Comparison of ENCODE assay signal across 29 cellular contexts in genomic region chr7:127892488-127893314, GRCh38.
DNase-seq lines count a peak whose midpoint lies in the region; ATAC-seq and TF ChIP-seq lines count a peak whose summit lies in the region.
"Had no signal": no experiment of that assay in that cellular context is flagged by ENCODE, and none has a peak within 500 bp of the region (broad histone marks: within the 10 kb centered on the region; RNA-seq: fewer than 3 reads in every experiment).

No MANE protein-coding gene starts in this region.

- H3F3A ChIP-seq in GM23248 (ENCODE audit: insufficient read depth) = peaks cover 21% of the 10 kb centered on the region

- peaks cover 0 to 75% (median 19%) of the 10 kb centered on the region in 11 experiments; a peak in 13 of 22 replicates for H4K20me1 ChIP-seq in BLaER1 treated with 17β-estradiol and CSF1 and Interleukin-3, amounts not matched to agents 10 nM and 100 nM
- no peaks in the 10 kb centered on the region for H4K20me1 ChIP-seq in GM23248 (ENCODE audit: insufficient read depth)

- H3K27me3 Mint-ChIP-seq in WTC11 (ENCODE audit: low read depth) = no peaks in the 10 kb centered on the region

- H3K79me2 ChIP-seq in GM23248 (ENCODE audit: insufficient read depth) = peaks cover 97% of the 10 kb centered on the region

- peaks cover 38 to 97% (median 85%) of the 10 kb centered on the region in 11 experiments for H3K36me3 ChIP-seq in BLaER1 treated with 17β-estradiol and CSF1 and Interleukin-3, amounts not matched to agents 10 nM and 100 nM
- H3K36me3 ChIP-seq in GM23248 (ENCODE audit: low read depth) = peaks cover 27% of the 10 kb centered on the region
- H3K36me3 ChIP-seq: neutrophil had no signal

- DNase-seq in HCEC 1CT (peak; percentile 42), WTC11 (ENCODE audit: low spot score) (no peak), fibroblast of pulmonary artery (ENCODE audit: low read depth) (peak; percentile 61), SK-N-DZ (ENCODE audit: low spot score) (no peak), GM23248 (no peak), NCI-H1417 treated with DMSO at 0.1 percent for 48 hours (lab: John Stamatoyannopoulos, UW) (no peak), AG20443 (ENCODE audit: low spot score) (no peak)
- DNase-seq: activated CD4-positive, alpha-beta T cell treated with anti-CD3 and anti-CD28 coated beads for 4 hours; activated CD8-positive, alpha-beta memory T cell treated with anti-CD3 and anti-CD28 coated beads for 24 hours; activated naive CD4-positive, alpha-beta T cell; activated T-cell treated with anti-CD3 and anti-CD28 coated beads, Interleukin-2, amount 50 U/mL, for 1 hour; amygdala; effector memory CD4-positive, alpha-beta T cell; left colon; NCI-H1105 treated with DMSO at 0.1 percent for 48 hours; NCI-H2081; NCI-H774; RPMI8226; stimulated activated CD4-positive, alpha-beta T cell treated with anti-CD3 and anti-CD28 coated beads, Interleukin-12 subunit alpha, Interleukin-12 subunit beta, amount 100 ng/mL, for 4 hours; stimulated activated CD4-positive, alpha-beta T cell treated with anti-CD3 and anti-CD28 coated beads, Interleukin-4, amount 100 ng/mL, for 1 hour; T-helper 1 cell had no signal

- H3K27ac ChIP-seq in BLaER1 treated with 17β-estradiol and CSF1 and Interleukin-3, amounts not matched to agents 10 nM and 100 nM = no peak overlapping the region
- no peak overlapping the region for H3K27ac ChIP-seq in GM23248
- H3K27ac ChIP-seq: C4-2B, coronary artery, gastroesophageal sphincter, neutrophil had no signal

- no peak overlapping the region for H2AFZ ChIP-seq in GM23248

- peaks cover 55% of the 10 kb centered on the region for H3K4me1 Mint-ChIP-seq in WTC11

- H3K36me3 Mint-ChIP-seq in WTC11 = peaks cover 16% of the 10 kb centered on the region

- H3K9me3 ChIP-seq in BLaER1 treated with 17β-estradiol and CSF1 and Interleukin-3, amounts not matched to agents 10 nM and 100 nM (replicated peaks in 1 of 11) = peaks cover 0 to 7% (median 0%) of the 10 kb centered on the region in 11 experiments; a peak in 4 of 22 replicates
- H3K9me3 ChIP-seq in GM23248 (ENCODE audit: low read depth) = no peaks in the 10 kb centered on the region
- H3K9me3 ChIP-seq: gastroesophageal sphincter, neutrophil had no signal

- POLR2A ChIA-PET in WTC11 (lab: Charles Lee) = no interaction called here

- CTCF ChIA-PET in WTC11 (lab: Charles Lee) = no interaction called here

- H3K4me2 ChIP-seq in BLaER1 treated with 17β-estradiol and CSF1 and Interleukin-3, amounts not matched to agents 10 nM and 100 nM = peak overlapping the region in 10 of 11 experiments; percentile 16 to 50 (median 41); a peak in 19 of 22 replicates
- H3K4me2 ChIP-seq in GM23248 (ENCODE audit: unreplicated experiment) = no peak overlapping the region

- no peak overlapping the region for H3K4me3 Mint-ChIP-seq in WTC11
- H3K4me3 Mint-ChIP-seq: stimulated activated effector memory CD8-positive, alpha-beta T cell treated with anti-CD3 and anti-CD28 coated beads, Interleukin-12 subunit alpha, Interleukin-12 subunit beta, amount 100 ng/mL, for 72 hours had no signal

- no peaks in the 10 kb centered on the region for H3K27me3 ChIP-seq in BLaER1 treated with 17β-estradiol and CSF1 and Interleukin-3, amounts not matched to agents 10 nM and 100 nM
- no peaks in the 10 kb centered on the region for H3K27me3 ChIP-seq in GM23248 (replicated peaks; ENCODE audit: insufficient read depth)
- H3K27me3 ChIP-seq: gastroesophageal sphincter, neutrophil had no signal

- H3K9ac ChIP-seq in BLaER1 treated with 17β-estradiol and CSF1 and Interleukin-3, amounts not matched to agents 10 nM and 100 nM = no peak overlapping the region
- no peak overlapping the region for H3K9ac ChIP-seq in GM23248

- H3K4me3 ChIP-seq in BLaER1 treated with 17β-estradiol and CSF1 and Interleukin-3, amounts not matched to agents 10 nM and 100 nM = no peak overlapping the region
- H3K4me3 ChIP-seq in fibroblast of pulmonary artery (replicated peaks; ENCODE audit: low read depth, low read length) = no peak overlapping the region
- H3K4me3 ChIP-seq in GM23248 = no peak overlapping the region
- H3K4me3 ChIP-seq: coronary artery, gastroesophageal sphincter had no signal

- no peak for ATAC-seq in WTC11
- ATAC-seq: gastroesophageal sphincter; HepG2; sciatic nerve; stimulated activated effector memory CD8-positive, alpha-beta T cell treated with anti-CD3 and anti-CD28 coated beads, Interleukin-12 subunit alpha, Interleukin-12 subunit beta, amount 100 ng/mL, for 72 hours had no signal

- TF ChIP-seq CTCF in WTC11 (IDR thresholded peaks at IDR 0.05) (no peak), fibroblast of pulmonary artery (IDR thresholded peaks at IDR 0.05; ENCODE audit: low read length, missing control alignments) (no peak)

- peaks cover 19 to 57% (median 29%) of the 10 kb centered on the region in 10 experiments for H3K4me1 ChIP-seq in BLaER1 treated with 17β-estradiol and CSF1 and Interleukin-3, amounts not matched to agents 10 nM and 100 nM
- H3K4me1 ChIP-seq in GM23248 (ENCODE audit: insufficient read depth) = peaks cover 16% of the 10 kb centered on the region

- in situ Hi-C loops in GM23248 (cut with MboI) = no loop called here

- no peaks in the 10 kb centered on the region for H3K9me3 Mint-ChIP-seq in WTC11
- H3K9me3 Mint-ChIP-seq: stimulated activated effector memory CD8-positive, alpha-beta T cell treated with anti-CD3 and anti-CD28 coated beads, Interleukin-12 subunit alpha, Interleukin-12 subunit beta, amount 100 ng/mL, for 72 hours had no signal

- peak overlapping the region; percentile 24; the same call in 1 of the 2 replicates for H3K27ac Mint-ChIP-seq in WTC11

- H3K9me2 ChIP-seq in GM23248 (ENCODE audit: insufficient read depth) = no peaks in the 10 kb centered on the region

- WGBS in GM23248 (ENCODE audit: low coverage in 1 of 2, low lambda C conversion rate in 2 of 2, missing lambda C conversion rate in 2 of 2), 2 experiments = 84 to 87% methylated on average over 9 of the region's 9 CpGs

TF ChIP-seq in WTC11, 78 proteins besides CTCF, POLR2A, EP300 and RAD21 (continues in another document):
- TF ChIP-seq, protein P1, sequence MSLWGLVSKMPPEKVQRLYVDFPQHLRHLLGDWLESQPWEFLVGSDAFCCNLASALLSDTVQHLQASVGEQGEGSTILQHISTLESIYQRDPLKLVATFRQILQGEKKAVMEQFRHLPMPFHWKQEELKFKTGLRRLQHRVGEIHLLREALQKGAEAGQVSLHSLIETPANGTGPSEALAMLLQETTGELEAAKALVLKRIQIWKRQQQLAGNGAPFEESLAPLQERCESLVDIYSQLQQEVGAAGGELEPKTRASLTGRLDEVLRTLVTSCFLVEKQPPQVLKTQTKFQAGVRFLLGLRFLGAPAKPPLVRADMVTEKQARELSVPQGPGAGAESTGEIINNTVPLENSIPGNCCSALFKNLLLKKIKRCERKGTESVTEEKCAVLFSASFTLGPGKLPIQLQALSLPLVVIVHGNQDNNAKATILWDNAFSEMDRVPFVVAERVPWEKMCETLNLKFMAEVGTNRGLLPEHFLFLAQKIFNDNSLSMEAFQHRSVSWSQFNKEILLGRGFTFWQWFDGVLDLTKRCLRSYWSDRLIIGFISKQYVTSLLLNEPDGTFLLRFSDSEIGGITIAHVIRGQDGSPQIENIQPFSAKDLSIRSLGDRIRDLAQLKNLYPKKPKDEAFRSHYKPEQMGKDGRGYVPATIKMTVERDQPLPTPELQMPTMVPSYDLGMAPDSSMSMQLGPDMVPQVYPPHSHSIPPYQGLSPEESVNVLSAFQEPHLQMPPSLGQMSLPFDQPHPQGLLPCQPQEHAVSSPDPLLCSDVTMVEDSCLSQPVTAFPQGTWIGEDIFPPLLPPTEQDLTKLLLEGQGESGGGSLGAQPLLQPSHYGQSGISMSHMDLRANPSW (CRISPR knock-in tag; conservative IDR thresholded peaks at IDR 0.05; ENCODE audit: low read depth) = no peak
- TF ChIP-seq ARID4B (CRISPR knock-in tag; IDR thresholded peaks at IDR 0.05; ENCODE audit: borderline replicate concordance) (no peak), NR1H2 (CRISPR knock-in tag; IDR thresholded peaks at IDR 0.05) (no peak), CREM (CRISPR knock-in tag; IDR thresholded peaks at IDR 0.05) (no peak), FOXK1 (CRISPR knock-in tag; IDR thresholded peaks at IDR 0.05) (no peak)

Comparison
In these comparisons a context has a peak if more than half of its experiments do, and no peak if none do; other contexts are left out.
1. DNase-seq: peak in HCEC 1CT (single experiment) and fibroblast of pulmonary artery (single experiment); none in WTC11 (single experiment), SK-N-DZ (single experiment), GM23248 (single experiment), NCI-H1417 treated with DMSO at 0.1 percent for 48 hours (single experiment) and AG20443 (single experiment).